In genomic region chr22:43109921-43110443, GRCh38 we compare ENCODE assay signal across 8 cellular contexts. TPM values are rescaled to one million over a fixed set of nuclear protein-coding genes. Genes with fewer than 3 reads are reported as not detected.
DNase-seq lines count a peak whose midpoint lies in the region; ATAC-seq and TF ChIP-seq lines count a peak whose summit lies in the region.

No MANE protein-coding gene starts in this region.

- intact Hi-C loops in PC-3 (cut with micrococcal nuclease): no loop called here
- intact Hi-C loops in esophagus muscularis mucosa (cut with DNase I): no loop called here
- intact Hi-C loops in left lung (cut with DNase I): no loop called here

- H3K4me2 ChIP-seq in PC-3 (ENCODE audit: low read length): peak overlapping the region; percentile 96

- peak overlapping the region; percentile 91 for H3K4me3 ChIP-seq in GM12875 (ENCODE audit: low read depth, low read length)
- H3K4me3 ChIP-seq in PC-3 (ENCODE audit: low read length): peak overlapping the region; percentile 78
- H3K4me3 ChIP-seq in esophagus muscularis mucosa: peak overlapping the region; percentile 51 to 69 (median 58)
- peak overlapping the region; percentile 42 for H3K4me3 ChIP-seq in retinal pigment epithelial cell (ENCODE audit: low read length)
- peak overlapping the region in 1 of 2 donors; percentile 48 for H3K4me3 ChIP-seq in left lung

- no peaks in the 10 kb centered on the region for H4K20me1 ChIP-seq in PC-3 (ENCODE audit: low read length)

- H3K27me3 ChIP-seq in PC-3 (ENCODE audit: low read length) (no peaks in the 10 kb centered on the region), esophagus muscularis mucosa (peaks cover 0 to 56% (median 30%) of the 10 kb centered on the region in 4 donors), left lung (peaks cover 22 to 40% of the 10 kb centered on the region in 2 donors)

- no peaks in the 10 kb centered on the region for H3K9me2 ChIP-seq in PC-3 (replicated peaks; ENCODE audit: low read length)

- no peak for TF ChIP-seq EP300 in esophagus muscularis mucosa (IDR thresholded peaks at IDR 0.05)

- TF ChIP-seq POLR2A in esophagus muscularis mucosa (IDR thresholded peaks at IDR 0.05; ENCODE audit: low read depth): no peak

- H3F3A ChIP-seq in PC-3 (ENCODE audit: low read length, unreplicated experiment): no peaks in the 10 kb centered on the region

- H3K36me3 ChIP-seq in PC-3 (ENCODE audit: low read depth, low read length) (no peaks in the 10 kb centered on the region), esophagus muscularis mucosa (no peaks in the 10 kb centered on the region), left lung (no peaks in the 10 kb centered on the region)

- H3K9me3 ChIP-seq in PC-3 (ENCODE audit: low read length) (no peaks in the 10 kb centered on the region), esophagus muscularis mucosa (no peaks in the 10 kb centered on the region), left lung (no peaks in the 10 kb centered on the region)

- TF ChIP-seq CTCF in GM12875 (IDR thresholded peaks at IDR 0.05; ENCODE audit: borderline replicate concordance, insufficient read depth, low read depth, low read length) (no peak), PC-3 (conservative IDR thresholded peaks at IDR 0.05; ENCODE audit: low read depth, low read length) (no peak), esophagus muscularis mucosa (IDR thresholded peaks at IDR 0.05) (no peak), retinal pigment epithelial cell (conservative IDR thresholded peaks at IDR 0.05; ENCODE audit: low read depth, low read length) (no peak), left lung (IDR thresholded peaks at IDR 0.05) (no peak)

- no TSS peak for BruUV-seq in PC-3 (replicated peaks; lab: Mats Ljungman, UMichigan)

- no peak; the same call in 1 of the 2 replicates for ATAC-seq in PC-3
- no peak for ATAC-seq in left lung
- no peak for ATAC-seq in GM21515 (IDR thresholded peaks at IDR 0.05; ENCODE audit: unreplicated experiment)
- ATAC-seq in HG03159 (IDR thresholded peaks at IDR 0.05; ENCODE audit: unreplicated experiment): no peak

- no peak overlapping the region for H3K9ac ChIP-seq in PC-3 (ENCODE audit: low read length)

- CTCF ChIA-PET in PC-3 (lab: Charles Lee): no interaction called here

- POLR2A ChIA-PET in PC-3 (lab: Charles Lee; ENCODE audit: unreplicated experiment): no interaction called here

- H3K4me1 ChIP-seq in PC-3 (ENCODE audit: insufficient read depth, low read length) (peaks cover 18% of the 10 kb centered on the region; the same call in 1 of the 2 replicates), esophagus muscularis mucosa (peaks cover 16 to 24% (median 20%) of the 10 kb centered on the region in 4 donors), left lung (peaks cover 8 to 24% of the 10 kb centered on the region in 2 donors)

- peaks cover 20% of the 10 kb centered on the region for H3K79me2 ChIP-seq in PC-3 (ENCODE audit: low read length)

- peak overlapping the region; percentile 94 for H2AFZ ChIP-seq in PC-3 (ENCODE audit: low read length)

- DNase-seq in PC-3 (no peak), esophagus muscularis mucosa (ENCODE audit: extremely low spot score) (no peak), retinal pigment epithelial cell (ENCODE audit: low read depth) (no peak), left lung (no peak), SHP77 treated with DMSO at 0.1 percent for 48 hours (lab: John Stamatoyannopoulos, UW) (no peak)

- 4% methylated on average over 16 of the region's 32 CpGs for WGBS in esophagus muscularis mucosa

- H3K27ac ChIP-seq in PC-3 (ENCODE audit: low read length): no peak overlapping the region
- no peak overlapping the region for H3K27ac ChIP-seq in esophagus muscularis mucosa (replicated peaks in 1 of 4)
- H3K27ac ChIP-seq in left lung: no peak overlapping the region

RNA-seq across cellular contexts. Expression of gene BIK, which starts 0.6 kb away (rescaled TPM):
- total RNA-seq in PC-3 (2014; rRNA removed): 24.6 and 29.4 TPM in 2 replicates
- under 1 TPM in 1 of 4 donors, not detected in 3; 0.32 TPM for total RNA-seq in esophagus muscularis mucosa
- 1 to 10 TPM; 2.0 to 3.1 TPM for total RNA-seq in left lung

RNA-seq across cellular contexts. Expression of gene TTLL1, which starts 20.8 kb away (rescaled TPM):
- 0.35 and 0.77 TPM in 2 replicates for total RNA-seq in PC-3 (2014; rRNA removed)
- 1 to 10 TPM; 2.8 to 7.3 (median 4.1) TPM for total RNA-seq in esophagus muscularis mucosa
- 1 to 10 TPM; 5.3 to 6.0 TPM for total RNA-seq in left lung

RNA-seq across cellular contexts. Expression of gene MCAT, which starts 33.2 kb away (rescaled TPM):
- 29.2 and 39.2 TPM in 2 replicates for total RNA-seq in PC-3 (2014; rRNA removed)
- total RNA-seq in esophagus muscularis mucosa: 10 to 100 TPM; 15.8 to 32.1 (median 22.7) TPM
- 10 to 100 TPM; 15.0 to 16.6 TPM for total RNA-seq in left lung

RNA-seq across cellular contexts. Expression of gene TSPO, which starts 41.4 kb away (rescaled TPM):
- total RNA-seq in PC-3 (2014; rRNA removed) (283 and 349 TPM in 2 replicates), esophagus muscularis mucosa (100 to 1,000 TPM; 172 to 191 (median 182) TPM), left lung (100 to 1,000 TPM; 195 to 276 TPM)
